20 cellular contexts compared by ENCODE assay signal in the genomic region with DNA sequence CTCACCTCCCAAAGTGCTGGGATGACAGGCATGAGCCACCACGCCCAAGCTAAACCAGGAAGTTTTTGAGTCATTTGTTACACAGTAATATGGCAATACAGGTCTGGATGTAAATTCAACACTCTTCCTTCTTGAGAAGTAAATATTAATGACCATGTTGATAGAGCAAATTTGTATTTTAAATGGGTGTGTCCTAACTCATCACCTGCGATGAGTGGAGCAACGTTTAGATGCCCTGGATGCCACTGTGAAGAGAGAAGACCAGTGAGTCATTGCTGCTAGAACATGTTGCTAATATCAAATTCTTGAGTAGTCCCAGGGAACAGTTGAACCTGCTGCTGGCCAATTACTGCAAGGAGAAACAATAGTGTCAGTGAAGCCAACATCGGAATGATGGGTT.
DNase-seq lines count a peak whose midpoint lies in the region; TF ChIP-seq lines count a peak whose summit lies in the region.
"Had no signal": no experiment of that assay in that cellular context is flagged by ENCODE, and none has a peak within 500 bp of the region (broad histone marks: within the 10 kb centered on the region; RNA-seq: fewer than 3 reads in every experiment).

No MANE protein-coding gene starts in this region.

- no peak overlapping the region for H3K14ac ChIP-seq in neuronal stem cell (ENCODE audit: low read length)

- H3K4me3 ChIP-seq in iPS-18a (ENCODE audit: low read length) (peak overlapping the region; percentile 15), neuronal stem cell (ENCODE audit: low read length in 2 of 2) (no peak overlapping the region)
- H3K4me3 ChIP-seq: BLaER1, GM12878, GM23338, HAP-1 had no signal

- H2BK15ac ChIP-seq in neuronal stem cell (ENCODE audit: low read length) = no peak overlapping the region

- H3K27ac ChIP-seq in iPS-18a (ENCODE audit: low read length) = peak overlapping the region; percentile 14
- no peak overlapping the region for H3K27ac ChIP-seq in neuronal stem cell (replicated peaks; ENCODE audit: low read length)
- H3K27ac ChIP-seq: 22Rv1, BLaER1, C4-2B had no signal

- no peak overlapping the region for H2AK5ac ChIP-seq in neuronal stem cell (ENCODE audit: low read depth, low read length)

- in situ Hi-C loops in G401 (cut with HindIII; ENCODE audit: low sequenced_read_pairs) = no loop called here

- no peak overlapping the region for H2BK5ac ChIP-seq in neuronal stem cell (ENCODE audit: low read length)

- H2BK12ac ChIP-seq in neuronal stem cell (ENCODE audit: low read length) = no peak overlapping the region

- H3K4me2 ChIP-seq in neuronal stem cell (ENCODE audit: insufficient read depth, low read length, poor library complexity, severe bottlenecking) = no peak overlapping the region
- H3K4me2 ChIP-seq: BLaER1, GM23338 had no signal

- H3K36me3 Mint-ChIP-seq in nephron progenitor cell (ENCODE audit: low read depth) = peaks cover 13% of the 10 kb centered on the region
- H3K36me3 Mint-ChIP-seq: CD4-positive, CD25-positive, alpha-beta regulatory T cell; CD8-positive, alpha-beta T cell had no signal

- H3K36me3 ChIP-seq in iPS-18a (ENCODE audit: control insufficient read depth, low read depth, low read length) (no peaks in the 10 kb centered on the region), neuronal stem cell (replicated peaks in 1 of 2; ENCODE audit: control insufficient read depth in 2 of 2, insufficient read depth in 2 of 2, low read length in 2 of 2) (no peaks in the 10 kb centered on the region)
- H3K36me3 ChIP-seq: BLaER1, HAP-1 had no signal

- H3K9ac ChIP-seq in iPS-18a (ENCODE audit: low read length) (no peak overlapping the region), neuronal stem cell (ENCODE audit: low read depth, low read length, poor library complexity) (no peak overlapping the region)
- H3K9ac ChIP-seq: BLaER1 had no signal

- peaks cover 12% of the 10 kb centered on the region for H3K4me1 Mint-ChIP-seq in nephron progenitor cell
- H3K4me1 Mint-ChIP-seq: B cell; CD4-positive, CD25-positive, alpha-beta regulatory T cell had no signal

- H4K8ac ChIP-seq in neuronal stem cell (ENCODE audit: low read depth, low read length) = no peak overlapping the region

- peaks cover 2% of the 10 kb centered on the region for H3K27me3 Mint-ChIP-seq in nephron progenitor cell (ENCODE audit: low read depth, poor library complexity)
- H3K27me3 Mint-ChIP-seq: B cell; CD4-positive, CD25-positive, alpha-beta regulatory T cell had no signal

- no peaks in the 10 kb centered on the region for H3K9me3 ChIP-seq in iPS-18a (ENCODE audit: control insufficient read depth, low read depth, low read length)
- H3K9me3 ChIP-seq in neuronal stem cell (replicated peaks in 1 of 2; ENCODE audit: control insufficient read depth in 2 of 2, insufficient read depth in 1 of 2, low read depth in 1 of 2, low read length in 2 of 2) = no peaks in the 10 kb centered on the region
- H3K9me3 ChIP-seq: BLaER1, Caco-2, HAP-1 had no signal

- H3K9me3 Mint-ChIP-seq in nephron progenitor cell = peaks cover 13% of the 10 kb centered on the region

- no peak overlapping the region for H2AFZ ChIP-seq in neuronal stem cell (ENCODE audit: low read length)
- H2AFZ ChIP-seq: GM23338 had no signal

- H3K18ac ChIP-seq in neuronal stem cell (ENCODE audit: low read length) = no peak overlapping the region

- H4K91ac ChIP-seq in neuronal stem cell (ENCODE audit: low read depth, low read length, poor library complexity) = no peak overlapping the region

- H3K4me3 Mint-ChIP-seq in nephron progenitor cell = no peak overlapping the region
- H3K4me3 Mint-ChIP-seq: B cell; CD4-positive, CD25-positive, alpha-beta regulatory T cell; CD8-positive, alpha-beta T cell; GM23338; HFFc6 had no signal

- H3K23ac ChIP-seq in neuronal stem cell (ENCODE audit: low read depth, low read length, poor library complexity) = no peak overlapping the region

- no peak overlapping the region for H2BK120ac ChIP-seq in neuronal stem cell (ENCODE audit: low read depth, low read length)

- H3K4me1 ChIP-seq in iPS-18a (ENCODE audit: control insufficient read depth, low read depth, low read length) (peaks cover 47% of the 10 kb centered on the region), neuronal stem cell (ENCODE audit: control insufficient read depth in 2 of 2, insufficient read depth in 1 of 2, low read depth in 1 of 2, low read length in 2 of 2) (peaks cover 0 to 17% of the 10 kb centered on the region in 2 donors)
- H3K4me1 ChIP-seq: BLaER1, Caco-2, HAP-1 had no signal

- no peak overlapping the region for H3K27ac Mint-ChIP-seq in nephron progenitor cell
- H3K27ac Mint-ChIP-seq: B cell; CD4-positive, CD25-positive, alpha-beta regulatory T cell; CD8-positive, alpha-beta T cell; HFFc6 had no signal

- no peak overlapping the region for H3K4ac ChIP-seq in neuronal stem cell (ENCODE audit: low read length)

- WGBS in neuronal stem cell (ENCODE audit: extremely low coverage in 2 of 2, insufficient read length in 2 of 2, insufficient replicate concordance in 1 of 2), 2 donors = no CpG with 5 or more reads among the region's 4 CpGs

- H3K79me1 ChIP-seq in neuronal stem cell (ENCODE audit: low read depth, low read length) = no peaks in the 10 kb centered on the region

- DNase-seq in G401 (ENCODE audit: low spot score) (peak; percentile 59), cerebellar cortex (ENCODE audit: low spot score) (peak; percentile 50), neuronal stem cell (ENCODE audit: low spot score) (no peak), nephron progenitor cell (no peak)
- no peak for DNase-seq in stimulated activated CD4-positive, alpha-beta T cell treated with anti-CD3 and anti-CD28 coated beads, Interleukin-2, amount 100 ng/mL, for 24 hours
- DNase-seq: Caco-2; CD4-positive, CD25-positive, alpha-beta regulatory T cell; CD8-positive, alpha-beta T cell; DMS153; DND-41; GDM1; HFFc6 had no signal

- H3K27me3 ChIP-seq in iPS-18a (ENCODE audit: control insufficient read depth, insufficient read depth, low read length) (no peaks in the 10 kb centered on the region), neuronal stem cell (ENCODE audit: control insufficient read depth in 3 of 3, insufficient read depth in 3 of 3, low read depth in 1 of 3, low read length in 3 of 3) (no peaks in the 10 kb centered on the region)
- H3K27me3 ChIP-seq: BLaER1 had no signal

- TF ChIP-seq CTCF in nephron progenitor cell (IDR thresholded peaks at IDR 0.05) = no peak

Comparison
In these comparisons a context has a peak if more than half of its experiments do, and no peak if none do; other contexts are left out.
1. DNase-seq: peak in G401 (single experiment) and cerebellar cortex (single experiment); none in neuronal stem cell (single experiment), stimulated activated CD4-positive, alpha-beta T cell treated with anti-CD3 and anti-CD28 coated beads, Interleukin-2, amount 100 ng/mL, for 24 hours (0 of 2) and nephron progenitor cell (single experiment).